26 cellular contexts compared by ENCODE assay signal in the genomic region with DNA sequence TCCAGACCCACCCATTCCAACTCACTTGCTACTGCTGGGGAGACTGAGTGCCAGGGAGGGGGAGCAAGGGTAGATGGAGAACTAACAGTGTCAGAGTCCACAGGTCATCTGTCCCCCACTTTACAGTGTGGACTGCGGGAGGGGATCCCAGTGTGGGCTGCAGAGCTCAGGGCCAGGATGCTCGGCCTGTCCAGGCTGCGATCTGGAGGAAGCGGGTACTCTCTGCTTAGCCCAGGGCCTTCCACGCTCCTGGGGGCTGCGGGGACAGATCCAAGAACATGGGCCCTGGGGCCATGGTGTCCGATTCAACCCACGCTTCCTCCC. TPM values are rescaled to one million over a fixed set of nuclear protein-coding genes. Genes with fewer than 3 reads are reported as not detected.
"Had no signal": no experiment of that assay in that cellular context is flagged by ENCODE, and none has a peak within 500 bp of the region (broad histone marks: within the 10 kb centered on the region; RNA-seq: fewer than 3 reads in every experiment).

No MANE protein-coding gene starts in this region.

- FAIRE-seq: frontal cortex, islet of Langerhans had no signal

- ATAC-seq: left lobe of liver, natural killer cell had no signal

- H3K36me3 ChIP-seq: heart left ventricle, ovary, sigmoid colon, stomach, thoracic aorta, transverse colon had no signal

- H3K27me3 ChIP-seq: ovary had no signal

- DNase-seq: effector CD8-positive, alpha-beta T cell; heart left ventricle; hypothalamus; natural killer cell; nucleus accumbens; ovary; sigmoid colon; stimulated activated CD4-positive, alpha-beta T cell treated with anti-CD3 and anti-CD28 coated beads, Interleukin-2, amount 100 ng/mL, for 24 hours; stimulated activated naive CD4-positive, alpha-beta T cell; stomach; substantia nigra had no signal

- H3K4me3 ChIP-seq: coronary artery, heart left ventricle, mucosa of descending colon, ovary, sigmoid colon, skin epidermis, stomach, thoracic aorta, transverse colon had no signal

- H3K9me3 ChIP-seq: heart left ventricle, mucosa of descending colon, ovary, sigmoid colon, stomach, thoracic aorta, transverse colon had no signal

- H3K27ac ChIP-seq: coronary artery, heart left ventricle, ovary, sigmoid colon, skin epidermis, thoracic aorta, transverse colon had no signal

RNA-seq across cellular contexts. Expression of a gene that starts 14.1 kb away (rescaled TPM):
- total RNA-seq: chondrocyte, dermis microvascular lymphatic vessel endothelial cell, esophagus mucosa, frontal cortex, glomerular endothelial cell, mammary epithelial cell, myocyte, natural killer cell, neural crest cell, transverse colon had no signal
- polyA plus RNA-seq: mammary epithelial cell had no signal
